8 cellular contexts compared by ENCODE assay signal in the genomic region with DNA sequence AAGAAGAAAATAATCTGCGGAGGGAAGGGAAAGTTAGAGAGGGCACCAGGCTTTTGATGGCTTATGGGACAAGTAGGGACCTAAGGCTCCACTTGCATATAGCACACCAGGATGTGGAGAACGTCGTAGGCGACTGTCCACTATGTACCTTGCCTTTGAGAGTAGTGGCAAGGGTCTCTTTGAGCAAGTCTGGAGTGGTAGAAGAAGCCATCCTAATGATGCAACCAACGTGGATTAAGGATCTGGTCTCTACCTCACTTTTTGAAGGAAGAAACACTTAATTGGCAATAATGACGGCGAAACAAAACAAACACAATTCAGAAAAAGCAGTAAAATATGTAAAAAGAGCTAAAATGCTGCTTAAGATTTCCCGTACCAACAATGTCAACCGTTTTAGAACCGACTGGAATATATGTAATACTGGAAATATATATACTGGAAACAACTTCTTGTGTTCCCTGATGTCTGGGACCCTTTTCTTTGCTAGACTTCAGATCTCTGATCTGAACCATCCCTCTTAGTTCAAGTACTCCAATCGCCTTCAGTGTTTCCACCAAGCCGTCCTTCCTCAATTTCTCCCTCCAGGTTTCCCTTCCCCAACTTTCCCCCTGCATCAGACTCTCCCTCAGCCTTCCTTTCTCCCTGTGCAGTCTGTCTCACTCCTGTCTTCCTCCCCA. TPM values are rescaled to one million over a fixed set of nuclear protein-coding genes. Genes with fewer than 3 reads are reported as not detected.
DNase-seq lines count a peak whose midpoint lies in the region; ATAC-seq lines count a peak whose summit lies in the region.

No MANE protein-coding gene starts in this region.

- CTCF ChIA-PET in activated CD8-positive, alpha-beta memory T cell treated with anti-CD3 and anti-CD28 coated beads, Interleukin-2, amount 10 ng/mL, durations not matched to agents 7 days and 5 days (lab: Charles Lee), result interaction anchor here (0.8 to 5.4 kb wide), 6 partner anchors 9 to 323 kb away, joined by 3 to 37 read pairs (median 4); a partner anchor contains a TSS

- H3K27me3 Mint-ChIP-seq in activated CD8-positive, alpha-beta memory T cell treated with anti-CD3 and anti-CD28 coated beads, Interleukin-2, amount 10 ng/mL, durations not matched to agents 7 days and 5 days, result no peaks in the 10 kb centered on the region

- no peaks in the 10 kb centered on the region for H3K9me3 ChIP-seq in thymus (ENCODE audit: control insufficient read depth)

- DNase-seq in activated CD8-positive, alpha-beta memory T cell treated with anti-CD3 and anti-CD28 coated beads, Interleukin-2, amount 10 ng/mL, durations not matched to agents 7 days and 5 days, result no peak
- no peak for DNase-seq in activated CD8-positive, alpha-beta memory T cell treated with anti-CD3 and anti-CD28 coated beads, Interleukin-2, amount 50 U/mL, for 48 hours
- DNase-seq in SKM-1 treated with dmso at 0.1 percent for 144 hours (lab: John Stamatoyannopoulos, UW; ENCODE audit: unreplicated experiment) (no peak), epidermal melanocyte (ENCODE audit: insufficient read length, low spot score) (no peak)

- peak overlapping the region; percentile 97 for H3K4me3 ChIP-seq in thymus (ENCODE audit: low read length)

- H3K27me3 ChIP-seq in layer of hippocampus (ENCODE audit: control insufficient read depth, insufficient read depth, low read length), result no peaks in the 10 kb centered on the region
- H3K27me3 ChIP-seq in thymus (ENCODE audit: control insufficient read depth, insufficient read depth), result no peaks in the 10 kb centered on the region

- H3K27ac Mint-ChIP-seq in activated CD8-positive, alpha-beta memory T cell treated with anti-CD3 and anti-CD28 coated beads, Interleukin-2, amount 10 ng/mL, durations not matched to agents 7 days and 5 days, result peak overlapping the region; percentile 91

- peak overlapping the region; percentile 98 for H3K4me3 Mint-ChIP-seq in activated CD8-positive, alpha-beta memory T cell treated with anti-CD3 and anti-CD28 coated beads, Interleukin-2, amount 10 ng/mL, durations not matched to agents 7 days and 5 days

- H3K36me3 ChIP-seq in thymus (ENCODE audit: control insufficient read depth, insufficient read depth), result peaks cover 5% of the 10 kb centered on the region

- peak overlapping the region; percentile 77 for H3K27ac ChIP-seq in adipose tissue (ENCODE audit: low read depth, low read length)
- peak overlapping the region; percentile 94 for H3K27ac ChIP-seq in layer of hippocampus (ENCODE audit: low read depth, low read length)
- H3K27ac ChIP-seq in thymus (ENCODE audit: low read depth), result peak overlapping the region; percentile 99

- peaks cover 26% of the 10 kb centered on the region for H3K4me1 Mint-ChIP-seq in activated CD8-positive, alpha-beta memory T cell treated with anti-CD3 and anti-CD28 coated beads, Interleukin-2, amount 10 ng/mL, durations not matched to agents 7 days and 5 days

- peaks cover 18% of the 10 kb centered on the region for H3K4me1 ChIP-seq in thymus (ENCODE audit: control insufficient read depth, insufficient read depth, low read length)

- no peaks in the 10 kb centered on the region for H3K9me3 Mint-ChIP-seq in activated CD8-positive, alpha-beta memory T cell treated with anti-CD3 and anti-CD28 coated beads, Interleukin-2, amount 10 ng/mL, durations not matched to agents 7 days and 5 days (ENCODE audit: low read depth)

- 53 to 55% (median 54%) methylated on average over 12 of the region's 12 CpGs for WGBS in adipose tissue, 3 donors
- WGBS in thymus, result 60% methylated on average over 12 of the region's 12 CpGs

- ATAC-seq in activated CD8-positive, alpha-beta memory T cell treated with anti-CD3 and anti-CD28 coated beads, Interleukin-2, amount 10 ng/mL, durations not matched to agents 7 days and 5 days, result no peak
- no peak for ATAC-seq in GM18511 (IDR thresholded peaks at IDR 0.05; ENCODE audit: unreplicated experiment)

- H3K36me3 Mint-ChIP-seq in activated CD8-positive, alpha-beta memory T cell treated with anti-CD3 and anti-CD28 coated beads, Interleukin-2, amount 10 ng/mL, durations not matched to agents 7 days and 5 days, result peaks cover 22% of the 10 kb centered on the region

RNA-seq across cellular contexts. Expression of a gene that starts 0.8 kb away (rescaled TPM):
- total RNA-seq in activated CD8-positive, alpha-beta memory T cell treated with anti-CD3 and anti-CD28 coated beads, Interleukin-2, amount 10 ng/mL, durations not matched to agents 7 days and 5 days, result 100 to 1,000 TPM; 166 to 183 TPM
- polyA plus RNA-seq in adipose tissue (10 to 100 TPM; 35.7 to 85.9 (median 62.4) TPM), thymus (124 TPM)

RNA-seq across cellular contexts. Expression of a gene that starts 59.9 kb away (rescaled TPM):
- total RNA-seq in activated CD8-positive, alpha-beta memory T cell treated with anti-CD3 and anti-CD28 coated beads, Interleukin-2, amount 10 ng/mL, durations not matched to agents 7 days and 5 days, result 10 to 100 TPM; 27.3 to 30.0 TPM
- polyA plus RNA-seq in adipose tissue (10 to 100 TPM in 2 of 3 donors, 1 to 10 TPM in 1; 6.2 to 13.2 (median 10.1) TPM), thymus (13.1 TPM)
